ENCODE assay signal across 1 cellular context in genomic region chr7:100089458-100090201, GRCh38.
TF ChIP-seq lines count a peak whose summit lies in the region.

No MANE protein-coding gene starts in this region.

TF ChIP-seq in K562, 482 proteins besides CTCF, POLR2A, EP300 and RAD21:
- TF ChIP-seq SUPT5H (IDR thresholded peaks at IDR 0.05) (peak; percentile 8), RBM15 (IDR thresholded peaks at IDR 0.05; ENCODE audit: insufficient read depth, low read length) (no peak), SRSF3 (IDR thresholded peaks at IDR 0.05; ENCODE audit: insufficient read depth, low read length) (no peak), HDAC1 (IDR thresholded peaks at IDR 0.05) (0 out of 4 replicates have a peak, but pooled peaks of 1 of the 2 experiments have one; percentile 6), ATF4 (CRISPR knock-in tag; IDR thresholded peaks at IDR 0.05) (no peak), ZBTB2 (IDR thresholded peaks at IDR 0.05) (peak; percentile 22; the same call in 1 of the 2 replicates), POLR2B (IDR thresholded peaks at IDR 0.05; ENCODE audit: low read depth, partially characterized antibody) (peak; percentile 19), ARHGAP35 (IDR thresholded peaks at IDR 0.05; ENCODE audit: partially characterized antibody) (peak; percentile 52), ARID2 (IDR thresholded peaks at IDR 0.05) (peak; percentile 68; the same call in 1 of the 2 replicates), ASH1L (IDR thresholded peaks at IDR 0.05; ENCODE audit: borderline replicate concordance, low read depth, partially characterized antibody) (peak; percentile 21), IFI16 (CRISPR knock-in tag; IDR thresholded peaks at IDR 0.05) (no peak), ATF3 (IDR thresholded peaks at IDR 0.05) (peak; percentile 59), ATF3 (CRISPR knock-in tag; conservative IDR thresholded peaks at IDR 0.05) (no peak), DPF2 (IDR thresholded peaks at IDR 0.05) (0 out of 2 replicates have a peak, but pooled peaks have one; percentile 23), EGR1 (conservative IDR thresholded peaks at IDR 0.05) (peak; percentile 71), PTBP1 (IDR thresholded peaks at IDR 0.05; ENCODE audit: low read depth, low read length) (0 out of 2 replicates have a peak, but pooled peaks have one; percentile 61), ZBTB12 (CRISPR knock-in tag; IDR thresholded peaks at IDR 0.05) (no peak)
- TF ChIP-seq, protein P1, sequence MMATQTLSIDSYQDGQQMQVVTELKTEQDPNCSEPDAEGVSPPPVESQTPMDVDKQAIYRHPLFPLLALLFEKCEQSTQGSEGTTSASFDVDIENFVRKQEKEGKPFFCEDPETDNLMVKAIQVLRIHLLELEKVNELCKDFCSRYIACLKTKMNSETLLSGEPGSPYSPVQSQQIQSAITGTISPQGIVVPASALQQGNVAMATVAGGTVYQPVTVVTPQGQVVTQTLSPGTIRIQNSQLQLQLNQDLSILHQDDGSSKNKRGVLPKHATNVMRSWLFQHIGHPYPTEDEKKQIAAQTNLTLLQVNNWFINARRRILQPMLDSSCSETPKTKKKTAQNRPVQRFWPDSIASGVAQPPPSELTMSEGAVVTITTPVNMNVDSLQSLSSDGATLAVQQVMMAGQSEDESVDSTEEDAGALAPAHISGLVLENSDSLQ (IDR thresholded peaks at IDR 0.05): peak; percentile 23; the same call in 1 of the 2 replicates
- TF ChIP-seq, protein P2, sequence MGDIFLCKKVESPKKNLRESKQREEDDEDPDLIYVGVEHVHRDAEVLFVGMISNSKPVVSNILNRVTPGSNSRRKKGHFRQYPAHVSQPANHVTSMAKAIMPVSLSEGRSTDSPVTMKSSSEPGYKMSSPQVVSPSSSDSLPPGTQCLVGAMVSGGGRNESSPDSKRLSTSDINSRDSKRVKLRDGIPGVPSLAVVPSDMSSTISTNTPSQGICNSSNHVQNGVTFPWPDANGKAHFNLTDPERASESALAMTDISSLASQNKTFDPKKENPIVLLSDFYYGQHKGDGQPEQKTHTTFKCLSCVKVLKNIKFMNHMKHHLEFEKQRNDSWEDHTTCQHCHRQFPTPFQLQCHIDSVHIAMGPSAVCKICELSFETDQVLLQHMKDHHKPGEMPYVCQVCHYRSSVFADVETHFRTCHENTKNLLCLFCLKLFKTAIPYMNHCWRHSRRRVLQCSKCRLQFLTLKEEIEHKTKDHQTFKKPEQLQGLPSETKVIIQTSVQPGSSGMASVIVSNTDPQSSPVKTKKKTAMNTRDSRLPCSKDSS (IDR thresholded peaks at IDR 0.05; ENCODE audit: low read depth, partially characterized antibody): peak; percentile 8
